ENCODE assay signal across 1 cellular context in genomic region chr3:25513642-25514266, GRCh38.
TF ChIP-seq lines count a peak whose summit lies in the region.

No MANE protein-coding gene starts in this region.

TF ChIP-seq in GM23338, 12 proteins besides CTCF, POLR2A, EP300 and RAD21 (continued from another document):
- no peak for TF ChIP-seq ZNF462 (CRISPR knock-in tag; IDR thresholded peaks at IDR 0.05)
- no peak for TF ChIP-seq POLR2AphosphoS5 (IDR thresholded peaks at IDR 0.05; ENCODE audit: low read depth)
- no peak for TF ChIP-seq JUNB (IDR thresholded peaks at IDR 0.05; ENCODE audit: unreplicated experiment)
- no peak for TF ChIP-seq ZNF114 (CRISPR knock-in tag; IDR thresholded peaks at IDR 0.05)
- TF ChIP-seq ZNF331 (CRISPR knock-in tag; IDR thresholded peaks at IDR 0.05; ENCODE audit: low read depth): no peak
- TF ChIP-seq EZH2 (IDR thresholded peaks at IDR 0.05; ENCODE audit: low read depth, unreplicated experiment): no peak
- no peak for TF ChIP-seq REST (IDR thresholded peaks at IDR 0.05; ENCODE audit: unreplicated experiment)
- no peak for TF ChIP-seq EZH2phosphoT487 (IDR thresholded peaks at IDR 0.05; ENCODE audit: unreplicated experiment)
- TF ChIP-seq CREB1 (CRISPR knock-in tag; IDR thresholded peaks at IDR 0.05; ENCODE audit: low read depth): no peak
